In the genomic region with DNA sequence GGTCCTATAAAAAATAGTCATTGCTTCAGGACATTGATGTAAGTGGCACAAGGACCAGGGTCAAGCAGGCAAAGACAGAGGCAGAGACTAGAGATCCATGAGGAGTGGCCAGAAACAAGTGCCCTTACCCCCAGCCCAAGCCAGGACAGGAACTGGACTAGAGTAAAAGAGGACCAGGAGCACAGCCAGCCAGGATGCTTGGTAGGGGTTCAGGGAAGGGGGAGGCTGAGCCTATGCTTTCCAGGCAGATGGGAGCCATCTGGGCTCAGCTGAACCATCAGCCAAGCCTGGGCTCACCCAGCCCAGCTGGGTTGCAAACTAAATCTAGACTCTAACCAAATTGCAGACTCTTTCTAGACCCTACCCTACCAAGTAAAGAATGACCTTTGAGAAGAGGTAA, we compare ENCODE assay signal across 18 cellular contexts. TPM values are rescaled to one million over a fixed set of nuclear protein-coding genes. Genes with fewer than 3 reads are reported as not detected.
DNase-seq lines count a peak whose midpoint lies in the region; ATAC-seq and TF ChIP-seq lines count a peak whose summit lies in the region.
"Had no signal": no experiment of that assay in that cellular context is flagged by ENCODE, and none has a peak within 500 bp of the region (broad histone marks: within the 10 kb centered on the region; RNA-seq: fewer than 3 reads in every experiment).

No MANE protein-coding gene starts in this region.

- POLR2A ChIA-PET in AG04450 (lab: Yijun Ruan, JAX): no interaction called here

- H3K4me1 ChIP-seq in NT2/D1 (ENCODE audit: insufficient read depth, insufficient read length): peaks cover 3% of the 10 kb centered on the region

- no peaks in the 10 kb centered on the region for H3K36me3 ChIP-seq in NT2/D1 (ENCODE audit: insufficient read depth, insufficient read length, low read length)

- peaks cover 5% of the 10 kb centered on the region for H3K27me3 Mint-ChIP-seq in glutamatergic neuron (ENCODE audit: unreplicated experiment)

- CTCF ChIA-PET in AG04450 (lab: Charles Lee): interaction anchor here (1.5 to 6.1 kb wide), 6 partner anchors 10 to 261 kb away, joined by 4 to 127 read pairs (median 32); a partner anchor contains a TSS

- TF ChIP-seq CTCF in AG04450 (IDR thresholded peaks at IDR 0.05; ENCODE audit: low read depth, low read length): 0 out of 2 replicates have a peak, but pooled peaks have one; percentile 3
- no peak for TF ChIP-seq CTCF in glutamatergic neuron (IDR thresholded peaks at IDR 0.05; ENCODE audit: partially characterized antibody, unreplicated experiment)

- no peak for ATAC-seq in GM19467 (IDR thresholded peaks at IDR 0.05; ENCODE audit: unreplicated experiment)

- H3K9me3 ChIP-seq in AG04450 (ENCODE audit: control insufficient read depth, insufficient read depth, low read length) (no peaks in the 10 kb centered on the region), NT2/D1 (ENCODE audit: insufficient read depth, low read length) (no peaks in the 10 kb centered on the region)

- peak overlapping the region; percentile 47 for H3K4me3 Mint-ChIP-seq in glutamatergic neuron (ENCODE audit: unreplicated experiment)
- H3K4me3 Mint-ChIP-seq: CD8-positive, alpha-beta T cell had no signal

- no peaks in the 10 kb centered on the region for H3K36me3 Mint-ChIP-seq in glutamatergic neuron (ENCODE audit: unreplicated experiment)
- H3K36me3 Mint-ChIP-seq: CD8-positive, alpha-beta T cell had no signal

- H3K27ac ChIP-seq in AG04450 (ENCODE audit: low read depth, low read length): no peak overlapping the region

- peaks cover 14% of the 10 kb centered on the region for H3K4me1 Mint-ChIP-seq in glutamatergic neuron (ENCODE audit: low read depth, unreplicated experiment)

- H3K27me3 ChIP-seq in AG04450 (ENCODE audit: control insufficient read depth, insufficient read depth, low read length): peaks cover 6% of the 10 kb centered on the region
- H3K27me3 ChIP-seq in NT2/D1 (ENCODE audit: insufficient read depth, insufficient read length): peaks cover 2% of the 10 kb centered on the region

- no peak overlapping the region for H3K4me3 ChIP-seq in AG04450 (ENCODE audit: low read depth, low read length)
- H3K4me3 ChIP-seq in NT2/D1 (ENCODE audit: insufficient read length, low read depth): no peak overlapping the region

- DNase-seq in AG04450 (ENCODE audit: low read depth, low spot score) (no peak), AG08396 (ENCODE audit: low spot score) (peak; percentile 3), NT2/D1 (ENCODE audit: low read depth, low spot score) (no peak), glutamatergic neuron (no peak), KG1 (lab: John Stamatoyannopoulos, UW) (no peak), NCI-H1417 (lab: John Stamatoyannopoulos, UW) (no peak)
- DNase-seq: NCI-H1048; NCI-H2107; NK-92 treated with Interleukin-12 subunit alpha and Interleukin-12 subunit beta, amount 100 ng/mL, for 24 hours had no signal

- peaks cover 3% of the 10 kb centered on the region for H3K9me3 Mint-ChIP-seq in glutamatergic neuron (ENCODE audit: unreplicated experiment)
- H3K9me3 Mint-ChIP-seq: CD8-positive, alpha-beta T cell had no signal

- H3K27ac Mint-ChIP-seq in glutamatergic neuron (ENCODE audit: unreplicated experiment): peak overlapping the region; percentile 25
- H3K27ac Mint-ChIP-seq: CD8-positive, alpha-beta T cell had no signal

- peak overlapping the region; percentile 13 for H3K9ac ChIP-seq in NT2/D1 (ENCODE audit: insufficient read length, low read depth)

RNA-seq across cellular contexts. Expression of a gene that starts 15.2 kb away (rescaled TPM):
- polyA plus RNA-seq in AG04450 (2011; rRNA removed): not detected in 2 replicates
- not detected in 2 replicates for polyA minus RNA-seq in AG04450 (2011; rRNA and poly(A)+ RNA removed)
- not detected for total RNA-seq in glutamatergic neuron (ENCODE audit: unreplicated experiment)
- total RNA-seq: CD8-positive, alpha-beta T cell; H7; LHCN-M2; NCI-H460; OCI-LY7; Right ventricle myocardium inferior; SK-MEL-5 had no signal

RNA-seq across cellular contexts. Expression of a gene that starts 37.4 kb away (rescaled TPM):
- polyA plus RNA-seq in AG04450 (2011; rRNA removed): not detected in 2 replicates
- not detected in 2 replicates for polyA minus RNA-seq in AG04450 (2011; rRNA and poly(A)+ RNA removed)
- 0.17 TPM for total RNA-seq in glutamatergic neuron (ENCODE audit: unreplicated experiment)
- total RNA-seq: Calu3; CD8-positive, alpha-beta T cell; H7; LHCN-M2; NCI-H460; OCI-LY7; Right ventricle myocardium inferior; SK-MEL-5 had no signal

RNA-seq across cellular contexts. Expression of a gene that starts 57.4 kb away (rescaled TPM):
- not detected in 2 replicates for polyA plus RNA-seq in AG04450 (2011; rRNA removed)
- polyA minus RNA-seq in AG04450 (2011; rRNA and poly(A)+ RNA removed): not detected in 2 replicates
- total RNA-seq in glutamatergic neuron (ENCODE audit: unreplicated experiment): 2.1 TPM
- total RNA-seq: Calu3; CD8-positive, alpha-beta T cell; LHCN-M2; NCI-H460; OCI-LY7 had no signal
